In the genomic region with DNA sequence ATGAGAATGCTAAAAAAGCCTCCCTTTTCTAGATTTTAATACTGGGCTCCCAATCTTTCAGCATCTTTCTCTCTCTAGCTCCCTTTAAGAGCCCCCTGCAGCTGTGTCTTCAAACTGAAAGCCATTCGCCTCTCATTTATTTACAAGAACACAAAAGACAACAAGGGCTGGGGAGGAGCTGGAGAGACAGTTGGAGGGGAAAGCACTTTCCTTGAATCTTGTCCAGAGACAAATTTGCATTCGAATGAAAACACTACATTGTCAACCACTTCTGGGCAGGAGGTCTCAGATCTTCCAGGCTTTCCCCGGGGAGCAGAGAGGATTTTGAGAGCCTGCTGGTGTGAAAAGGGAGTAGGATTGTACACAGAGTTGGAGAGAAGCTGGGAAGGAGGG, we compare ENCODE assay signal across 13 cellular contexts.
DNase-seq lines count a peak whose midpoint lies in the region; ATAC-seq and TF ChIP-seq lines count a peak whose summit lies in the region.
"Had no signal": no experiment of that assay in that cellular context is flagged by ENCODE, and none has a peak within 500 bp of the region (broad histone marks: within the 10 kb centered on the region; RNA-seq: fewer than 3 reads in every experiment).

No MANE protein-coding gene starts in this region.

- H3K9me3 ChIP-seq in Loucy (ENCODE audit: insufficient read depth, low read depth, low read length) (no peaks in the 10 kb centered on the region), T-helper 17 cell (ENCODE audit: control insufficient read depth, low read length, poor library complexity, severe bottlenecking) (no peaks in the 10 kb centered on the region), osteoblast (ENCODE audit: low read depth, low read length) (no peaks in the 10 kb centered on the region), spleen (no peaks in the 10 kb centered on the region)

- H3F3A ChIP-seq in Loucy (ENCODE audit: low read depth): no peaks in the 10 kb centered on the region

- CTCF ChIA-PET in GM10248 (lab: Yijun Ruan, JAX): no interaction called here

- H3K36me3 ChIP-seq in Loucy (ENCODE audit: insufficient read depth, low read length) (no peaks in the 10 kb centered on the region), osteoblast (ENCODE audit: insufficient read depth, low read length) (no peaks in the 10 kb centered on the region), spleen (no peaks in the 10 kb centered on the region)

- POLR2A ChIA-PET in GM10248 (lab: Yijun Ruan, JAX): no interaction called here

- no peaks in the 10 kb centered on the region for H3K4me1 ChIP-seq in Loucy (ENCODE audit: insufficient read depth, low read length, poor library complexity, severe bottlenecking)
- H3K4me1 ChIP-seq in osteoblast (ENCODE audit: insufficient read depth, low read length): no peaks in the 10 kb centered on the region
- H3K4me1 ChIP-seq in spleen: peaks cover 0 to 14% (median 4%) of the 10 kb centered on the region in 6 donors

- no peaks in the 10 kb centered on the region for H3K79me2 ChIP-seq in Loucy (ENCODE audit: insufficient read depth, low read length)
- no peaks in the 10 kb centered on the region for H3K79me2 ChIP-seq in osteoblast (ENCODE audit: insufficient read depth, low read length)

- peaks cover 63% of the 10 kb centered on the region for H3K27me3 Mint-ChIP-seq in T-helper 17 cell

- no peaks in the 10 kb centered on the region for H3K27me3 ChIP-seq in Loucy (ENCODE audit: insufficient read depth, low read length, poor library complexity, severe bottlenecking)
- H3K27me3 ChIP-seq in osteoblast (ENCODE audit: insufficient read depth, low read length): no peaks in the 10 kb centered on the region
- peaks cover 0 to 56% (median 19%) of the 10 kb centered on the region in 7 donors for H3K27me3 ChIP-seq in spleen (replicated peaks in 1 of 7)

- peaks cover 13% of the 10 kb centered on the region for H3K4me1 Mint-ChIP-seq in T-helper 17 cell

- no peaks in the 10 kb centered on the region for H4K20me1 ChIP-seq in Loucy (ENCODE audit: insufficient read depth, low read length, poor library complexity, severe bottlenecking)
- H4K20me1 ChIP-seq in osteoblast (ENCODE audit: insufficient read depth, low read length): no peaks in the 10 kb centered on the region

- DNase-seq in T-helper 17 cell: no peak
- peak; percentile 69 to 94 for DNase-seq in hippocampal formation (lab: John Stamatoyannopoulos, UW)
- DNase-seq in osteoblast (ENCODE audit: insufficient read length, low spot score, missing footprints): peak; percentile 31
- no peak for DNase-seq in GM10248 (ENCODE audit: extremely low spot score)
- no peak for DNase-seq in spleen
- no peak for DNase-seq in islet precursor cell
- DNase-seq: activated T-cell treated with anti-CD3 and anti-CD28 coated beads, Interleukin-2, amount 50 U/mL, for 24 hours; GDM1; NCI-H1105; SW 1271 had no signal

- peak overlapping the region; percentile 63 for H3K4me3 Mint-ChIP-seq in T-helper 17 cell

- H3K4me3 ChIP-seq in Loucy (ENCODE audit: low read length, poor library complexity, severe bottlenecking) (no peak overlapping the region), osteoblast (ENCODE audit: insufficient read depth, low read length) (no peak overlapping the region), spleen (peak overlapping the region in 4 of 8 donors; percentile 6 to 65 (median 30))

- TF ChIP-seq CTCF in Loucy (conservative IDR thresholded peaks at IDR 0.05; ENCODE audit: low read length) (no peak), osteoblast (IDR thresholded peaks at IDR 0.05; ENCODE audit: extremely low read depth, low read depth, low read length) (no peak), GM10248 (IDR thresholded peaks at IDR 0.05; ENCODE audit: control extremely low read depth, extremely low read depth, low read depth, missing control alignments) (no peak), spleen (IDR thresholded peaks at IDR 0.05 in 8 of 11, conservative IDR thresholded peaks at IDR 0.05 in 3 of 11) (no peak)

- peaks cover 4% of the 10 kb centered on the region for H3K36me3 Mint-ChIP-seq in T-helper 17 cell (ENCODE audit: low read depth)

- intact Hi-C loops in spleen (cut with DNase I; ENCODE audit: low total_unique reads): no loop called here

- H2AFZ ChIP-seq in Loucy (ENCODE audit: low read length) (peak overlapping the region; percentile 67; the same call in 1 of the 2 replicates), osteoblast (ENCODE audit: low read length) (no peak overlapping the region)

- 13 to 24% (median 16%) methylated on average over 3 of the region's 3 CpGs for WGBS in spleen, 5 donors

- H3K27ac ChIP-seq in osteoblast (ENCODE audit: low read depth, low read length) (no peak overlapping the region), spleen (no peak overlapping the region)
- H3K27ac ChIP-seq: C4-2B had no signal

- H3K9ac ChIP-seq in Loucy (ENCODE audit: low read depth, low read length, poor library complexity, severe bottlenecking): no peak overlapping the region

- no peaks in the 10 kb centered on the region for H3K9me2 ChIP-seq in Loucy (replicated peaks; ENCODE audit: low read depth, low read length)

- no peak for TF ChIP-seq POLR2A in spleen (IDR thresholded peaks at IDR 0.05)

- no peak overlapping the region for H3K27ac Mint-ChIP-seq in T-helper 17 cell
- H3K27ac Mint-ChIP-seq: activated T-cell treated with anti-CD3 and anti-CD28 coated beads, Interleukin-2, amount 50 U/mL, for 24 hours had no signal

- ATAC-seq in T-helper 17 cell: no peak
- no peak for ATAC-seq in GM21360 (IDR thresholded peaks at IDR 0.05; ENCODE audit: unreplicated experiment)

- H3K4me2 ChIP-seq in Loucy (ENCODE audit: low read depth, low read length, poor library complexity, severe bottlenecking) (no peak overlapping the region), osteoblast (ENCODE audit: insufficient read depth, low read length) (no peak overlapping the region)

Comparison
In these comparisons a context has a peak if more than half of its experiments do, and no peak if none do; other contexts are left out.
1. DNase-seq: peak in hippocampal formation (2 of 2) and osteoblast (single experiment); none in T-helper 17 cell (0 of 3), GM10248 (single experiment), spleen (single experiment) and islet precursor cell (single experiment).